ENCODE assay signal across 2 cellular contexts in the genomic region with DNA sequence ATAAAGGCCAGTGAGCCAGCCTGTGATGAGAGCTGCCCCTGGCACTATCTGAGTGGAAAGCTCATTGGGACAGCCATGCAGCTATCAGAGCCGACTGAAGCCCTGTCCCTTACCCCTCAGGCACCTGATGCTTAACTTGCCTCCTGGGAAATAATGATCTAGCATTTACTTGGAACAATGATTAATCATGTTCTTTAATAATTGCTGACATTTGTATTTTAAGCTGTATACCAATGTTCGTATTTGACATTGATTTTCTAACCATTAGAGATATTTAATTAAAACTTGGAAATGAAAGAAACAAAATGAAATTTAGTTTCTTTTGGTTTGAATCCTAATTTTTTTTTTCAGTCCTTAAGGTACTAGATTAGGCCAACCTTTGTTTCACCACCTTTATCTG.
TF ChIP-seq lines count a peak whose summit lies in the region.

No MANE protein-coding gene starts in this region.

TF ChIP-seq in A549, 52 proteins besides CTCF, POLR2A, EP300 and RAD21:
- TF ChIP-seq FOSL2 (IDR thresholded peaks at IDR 0.05) = no peak
- no peak for TF ChIP-seq FOSL2 (CRISPR knock-in tag; IDR thresholded peaks at IDR 0.05)
- peak; percentile 81 for TF ChIP-seq MAFK (IDR thresholded peaks at IDR 0.05; ENCODE audit: partially characterized antibody)

TF ChIP-seq in K562, 482 proteins besides CTCF, POLR2A, EP300 and RAD21:
- no peak for TF ChIP-seq ZNF764 (CRISPR knock-in tag; IDR thresholded peaks at IDR 0.05; ENCODE audit: low read depth)
- peak; percentile 58 for TF ChIP-seq MAFG (tag; conservative IDR thresholded peaks at IDR 0.05)
- TF ChIP-seq, protein P1, sequence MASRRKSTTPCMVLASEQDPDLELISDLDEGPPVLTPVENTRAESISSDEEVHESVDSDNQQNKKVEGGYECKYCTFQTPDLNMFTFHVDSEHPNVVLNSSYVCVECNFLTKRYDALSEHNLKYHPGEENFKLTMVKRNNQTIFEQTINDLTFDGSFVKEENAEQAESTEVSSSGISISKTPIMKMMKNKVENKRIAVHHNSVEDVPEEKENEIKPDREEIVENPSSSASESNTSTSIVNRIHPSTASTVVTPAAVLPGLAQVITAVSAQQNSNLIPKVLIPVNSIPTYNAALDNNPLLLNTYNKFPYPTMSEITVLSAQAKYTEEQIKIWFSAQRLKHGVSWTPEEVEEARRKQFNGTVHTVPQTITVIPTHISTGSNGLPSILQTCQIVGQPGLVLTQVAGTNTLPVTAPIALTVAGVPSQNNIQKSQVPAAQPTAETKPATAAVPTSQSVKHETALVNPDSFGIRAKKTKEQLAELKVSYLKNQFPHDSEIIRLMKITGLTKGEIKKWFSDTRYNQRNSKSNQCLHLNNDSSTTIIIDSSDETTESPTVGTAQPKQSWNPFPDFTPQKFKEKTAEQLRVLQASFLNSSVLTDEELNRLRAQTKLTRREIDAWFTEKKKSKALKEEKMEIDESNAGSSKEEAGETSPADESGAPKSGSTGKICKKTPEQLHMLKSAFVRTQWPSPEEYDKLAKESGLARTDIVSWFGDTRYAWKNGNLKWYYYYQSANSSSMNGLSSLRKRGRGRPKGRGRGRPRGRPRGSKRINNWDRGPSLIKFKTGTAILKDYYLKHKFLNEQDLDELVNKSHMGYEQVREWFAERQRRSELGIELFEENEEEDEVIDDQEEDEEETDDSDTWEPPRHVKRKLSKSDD (conservative IDR thresholded peaks at IDR 0.05; ENCODE audit: low read length) = no peak
- peak; percentile 92 for TF ChIP-seq ZNF316 (IDR thresholded peaks at IDR 0.05)
- TF ChIP-seq, protein P2, sequence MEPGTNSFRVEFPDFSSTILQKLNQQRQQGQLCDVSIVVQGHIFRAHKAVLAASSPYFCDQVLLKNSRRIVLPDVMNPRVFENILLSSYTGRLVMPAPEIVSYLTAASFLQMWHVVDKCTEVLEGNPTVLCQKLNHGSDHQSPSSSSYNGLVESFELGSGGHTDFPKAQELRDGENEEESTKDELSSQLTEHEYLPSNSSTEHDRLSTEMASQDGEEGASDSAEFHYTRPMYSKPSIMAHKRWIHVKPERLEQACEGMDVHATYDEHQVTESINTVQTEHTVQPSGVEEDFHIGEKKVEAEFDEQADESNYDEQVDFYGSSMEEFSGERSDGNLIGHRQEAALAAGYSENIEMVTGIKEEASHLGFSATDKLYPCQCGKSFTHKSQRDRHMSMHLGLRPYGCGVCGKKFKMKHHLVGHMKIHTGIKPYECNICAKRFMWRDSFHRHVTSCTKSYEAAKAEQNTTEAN (CRISPR knock-in tag; IDR thresholded peaks at IDR 0.05) = no peak
- TF ChIP-seq C11orf30 (IDR thresholded peaks at IDR 0.05; ENCODE audit: low read depth) = peak; percentile 81
- TF ChIP-seq MAFK (IDR thresholded peaks at IDR 0.05; ENCODE audit: low read length) = peak; percentile 34; the same call in 1 of the 2 replicates
- peak; percentile 46; the same call in 1 of the 2 replicates for TF ChIP-seq MAFF (IDR thresholded peaks at IDR 0.05; ENCODE audit: low read length)
